In the genomic region with DNA sequence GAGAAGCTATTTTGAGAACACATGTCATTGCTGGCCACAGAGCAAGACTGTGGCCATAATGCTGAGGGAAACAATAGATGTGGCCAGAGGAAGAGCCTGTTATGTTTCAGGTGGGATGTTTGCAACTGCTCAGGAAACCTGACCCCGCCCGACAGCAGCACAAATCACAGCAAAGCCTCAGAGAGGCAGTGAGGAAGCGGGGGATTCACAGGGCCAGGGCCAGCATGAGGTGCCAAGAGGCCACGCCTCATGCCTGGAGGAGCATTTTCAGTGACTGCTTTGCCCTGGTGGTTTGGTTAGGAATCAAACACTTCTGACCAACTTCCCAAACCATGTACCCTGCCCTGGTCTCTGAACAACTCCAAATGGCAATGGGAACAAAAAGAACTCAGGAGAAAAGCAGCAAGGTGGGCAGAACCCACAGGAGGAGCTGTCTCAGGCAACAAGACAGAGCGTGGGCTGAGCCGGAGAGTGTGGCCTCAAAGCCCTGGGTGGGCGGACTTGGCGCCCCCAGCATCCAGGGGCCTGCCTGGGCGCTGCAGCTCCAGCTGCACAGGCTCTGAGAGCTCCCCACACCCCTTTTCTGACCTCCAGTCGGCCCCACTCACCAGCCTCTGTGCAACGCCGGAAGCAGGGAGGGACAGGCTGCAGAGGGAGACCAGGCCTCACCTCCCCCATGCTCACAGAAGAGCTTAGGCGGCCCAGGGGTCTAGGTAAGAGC, we compare ENCODE assay signal across 1 cellular context.
TF ChIP-seq lines count a peak whose summit lies in the region.

No MANE protein-coding gene starts in this region.

TF ChIP-seq in H1, 55 proteins besides CTCF, POLR2A, EP300 and RAD21:
- TF ChIP-seq CHD2 (IDR thresholded peaks at IDR 0.05; ENCODE audit: low read length) (no peak), POLR2AphosphoS5 (IDR thresholded peaks at IDR 0.05; ENCODE audit: low read depth, low read length) (no peak)
- TF ChIP-seq, protein P1, sequence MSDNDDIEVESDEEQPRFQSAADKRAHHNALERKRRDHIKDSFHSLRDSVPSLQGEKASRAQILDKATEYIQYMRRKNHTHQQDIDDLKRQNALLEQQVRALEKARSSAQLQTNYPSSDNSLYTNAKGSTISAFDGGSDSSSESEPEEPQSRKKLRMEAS (IDR thresholded peaks at IDR 0.05) = peak; percentile 54; the same call in 1 of the 2 replicates
